25 cellular contexts compared by ENCODE assay signal in the genomic region with DNA sequence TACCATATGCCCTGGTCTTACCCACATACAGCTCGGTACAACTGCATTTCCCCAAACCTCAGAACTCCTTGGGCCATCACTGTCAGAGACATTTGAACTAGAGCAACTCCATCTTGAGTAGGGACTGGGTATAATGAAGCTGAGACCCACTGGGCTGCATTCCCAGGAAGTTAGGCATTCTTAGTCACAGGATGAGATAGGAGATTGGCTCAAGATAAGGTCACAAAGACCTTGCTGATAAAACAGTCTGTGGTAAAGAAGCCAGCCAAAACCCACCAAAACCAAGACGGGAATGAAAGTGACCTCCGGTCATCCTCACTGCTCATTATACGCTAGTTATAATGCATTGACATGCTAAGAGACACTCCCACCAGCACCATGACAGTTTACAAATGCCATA.
DNase-seq lines count a peak whose midpoint lies in the region; ATAC-seq, FAIRE-seq and TF ChIP-seq lines count a peak whose summit lies in the region.
"Had no signal": no experiment of that assay in that cellular context is flagged by ENCODE, and none has a peak within 500 bp of the region (broad histone marks: within the 10 kb centered on the region; RNA-seq: fewer than 3 reads in every experiment).

No MANE protein-coding gene starts in this region.

- no peak overlapping the region for H2AFZ ChIP-seq in GM23338

- no peak for ATAC-seq in GM23338
- no peak for ATAC-seq in stimulated activated effector memory CD8-positive, alpha-beta T cell treated with anti-CD3 and anti-CD28 coated beads, Interleukin-12 subunit alpha, Interleukin-12 subunit beta, amount 100 ng/mL, for 72 hours
- ATAC-seq in HG02798 (IDR thresholded peaks at IDR 0.05; ENCODE audit: poor library complexity, unreplicated experiment) = no peak
- ATAC-seq: heart right ventricle, mucosa of descending colon, psoas muscle, T-helper 17 cell had no signal

- no peaks in the 10 kb centered on the region for H3K36me3 ChIP-seq in GM23338 (ENCODE audit: insufficient read depth)
- H3K36me3 ChIP-seq in brain microvascular endothelial cell (replicated peaks) = no peaks in the 10 kb centered on the region

- no peak overlapping the region for H3K4me3 Mint-ChIP-seq in GM23338
- no peak overlapping the region for H3K4me3 Mint-ChIP-seq in stimulated activated effector memory CD8-positive, alpha-beta T cell treated with anti-CD3 and anti-CD28 coated beads, Interleukin-12 subunit alpha, Interleukin-12 subunit beta, amount 100 ng/mL, for 72 hours
- H3K4me3 Mint-ChIP-seq: activated B cell treated with CpG ODN at 0.5 μM for 24 hours; activated CD4-positive, alpha-beta memory T cell treated with anti-CD3 and anti-CD28 coated beads for 36 hours; CD8-positive, alpha-beta memory T cell; T-helper 17 cell had no signal

- H3K9me3 Mint-ChIP-seq in GM23338 = no peaks in the 10 kb centered on the region
- H3K9me3 Mint-ChIP-seq in stimulated activated effector memory CD8-positive, alpha-beta T cell treated with anti-CD3 and anti-CD28 coated beads, Interleukin-12 subunit alpha, Interleukin-12 subunit beta, amount 100 ng/mL, for 72 hours = peaks cover 3% of the 10 kb centered on the region
- H3K9me3 Mint-ChIP-seq: activated CD4-positive, alpha-beta memory T cell treated with anti-CD3 and anti-CD28 coated beads for 36 hours; CD8-positive, alpha-beta memory T cell had no signal

- no peaks in the 10 kb centered on the region for H3K4me1 Mint-ChIP-seq in GM23338
- H3K4me1 Mint-ChIP-seq in stimulated activated effector memory CD8-positive, alpha-beta T cell treated with anti-CD3 and anti-CD28 coated beads, Interleukin-12 subunit alpha, Interleukin-12 subunit beta, amount 100 ng/mL, for 72 hours = peaks cover 20% of the 10 kb centered on the region

- peak overlapping the region; percentile 39; the same call in 1 of the 2 replicates for H3K27ac Mint-ChIP-seq in GM23338
- H3K27ac Mint-ChIP-seq in stimulated activated effector memory CD8-positive, alpha-beta T cell treated with anti-CD3 and anti-CD28 coated beads, Interleukin-12 subunit alpha, Interleukin-12 subunit beta, amount 100 ng/mL, for 72 hours = no peak overlapping the region
- H3K27ac Mint-ChIP-seq: activated B cell treated with CpG ODN at 0.5 μM for 24 hours; activated CD4-positive, alpha-beta memory T cell treated with anti-CD3 and anti-CD28 coated beads for 36 hours; CD8-positive, alpha-beta memory T cell; T-helper 17 cell had no signal

- no peaks in the 10 kb centered on the region for H3K4me1 ChIP-seq in GM23338 (ENCODE audit: insufficient read depth)
- H3K4me1 ChIP-seq: ascending aorta, heart right ventricle, psoas muscle, stomach, transverse colon had no signal

- TF ChIP-seq CTCF in GM23338 (conservative IDR thresholded peaks at IDR 0.05; ENCODE audit: low read depth in 2 of 2) (no peak), brain microvascular endothelial cell (IDR thresholded peaks at IDR 0.05; ENCODE audit: low read depth, low read length, missing control alignments) (no peak)

- H3K4me3 ChIP-seq in GM23338 = no peak overlapping the region
- no peak overlapping the region for H3K4me3 ChIP-seq in brain microvascular endothelial cell (ENCODE audit: low read depth, low read length)
- H3K4me3 ChIP-seq: ascending aorta, heart right ventricle, MG63, mucosa of descending colon, psoas muscle, smooth muscle cell, stomach, transverse colon had no signal

- in situ Hi-C loops in brain microvascular endothelial cell (cut with HindIII; ENCODE audit: low pct_ligation_motif_present, low sequenced_read_pairs) = no loop called here

- no peaks in the 10 kb centered on the region for H3K79me2 ChIP-seq in GM23338 (replicated peaks; ENCODE audit: insufficient read depth)

- H3K27ac ChIP-seq in GM23338 (ENCODE audit: low read depth) (no peak overlapping the region), brain microvascular endothelial cell (peak overlapping the region; percentile 29)
- H3K27ac ChIP-seq: ascending aorta, heart right ventricle, psoas muscle, stomach, transverse colon had no signal

- no peaks in the 10 kb centered on the region for H3F3A ChIP-seq in GM23338 (replicated peaks; ENCODE audit: low read depth)

- no peaks in the 10 kb centered on the region for H4K20me1 ChIP-seq in GM23338 (replicated peaks; ENCODE audit: insufficient read depth)

- H3K4me2 ChIP-seq in GM23338 = no peak overlapping the region
- H3K4me2 ChIP-seq: smooth muscle cell had no signal

- DNase-seq in GM23338 (ENCODE audit: low spot score) = no peak
- DNase-seq in RCC 7860 (ENCODE audit: low spot score) = peak; percentile 73
- peak; percentile 75 for DNase-seq in brain microvascular endothelial cell
- DNase-seq in kidney tubule cell (ENCODE audit: low spot score) = peak; percentile 25
- no peak for DNase-seq in stimulated activated effector memory CD8-positive, alpha-beta T cell treated with anti-CD3 and anti-CD28 coated beads, Interleukin-12 subunit alpha, Interleukin-12 subunit beta, amount 100 ng/mL, for 72 hours (ENCODE audit: low spot score in 2 of 2)
- DNase-seq in stimulated activated CD4-positive, alpha-beta T cell treated with anti-CD3 and anti-CD28 coated beads, Interleukin-4, amount 100 ng/mL, for 4 hours = no peak
- no peak for DNase-seq in NCI-H2107 (lab: John Stamatoyannopoulos, UW)
- DNase-seq: activated B cell treated with CpG ODN at 0.5 μM for 24 hours; activated CD4-positive, alpha-beta memory T cell treated with anti-CD3 and anti-CD28 coated beads for 36 hours; CD8-positive, alpha-beta memory T cell; DMS53; H7; heart right ventricle; MG63; mucosa of descending colon; NCI-H146; NCI-H748 treated with DMSO at 0.1 percent for 48 hours; psoas muscle; stimulated activated CD4-positive, alpha-beta T cell treated with anti-CD3 and anti-CD28 coated beads, Interleukin-4, amount 100 ng/mL, for 1 hour; stomach; T-helper 17 cell; transverse colon had no signal

- H3K36me3 Mint-ChIP-seq in GM23338 (ENCODE audit: low read depth) = no peaks in the 10 kb centered on the region
- peaks cover 11% of the 10 kb centered on the region for H3K36me3 Mint-ChIP-seq in stimulated activated effector memory CD8-positive, alpha-beta T cell treated with anti-CD3 and anti-CD28 coated beads, Interleukin-12 subunit alpha, Interleukin-12 subunit beta, amount 100 ng/mL, for 72 hours

- H3K9me2 ChIP-seq in GM23338 (ENCODE audit: insufficient read depth) = no peaks in the 10 kb centered on the region

- H3K27me3 ChIP-seq in GM23338 (ENCODE audit: insufficient read depth) = no peaks in the 10 kb centered on the region
- no peaks in the 10 kb centered on the region for H3K27me3 ChIP-seq in brain microvascular endothelial cell (replicated peaks)
- H3K27me3 ChIP-seq: ascending aorta, heart right ventricle, MG63, stomach, transverse colon had no signal

- peak; percentile 31 for FAIRE-seq in RCC 7860 (lab: Jason Lieb, UNC)

- H3K27me3 Mint-ChIP-seq in GM23338 (ENCODE audit: insufficient read depth, low read depth, poor library complexity) = no peaks in the 10 kb centered on the region
- H3K27me3 Mint-ChIP-seq: activated B cell treated with CpG ODN at 0.5 μM for 24 hours; activated CD4-positive, alpha-beta memory T cell treated with anti-CD3 and anti-CD28 coated beads for 36 hours; CD8-positive, alpha-beta memory T cell; T-helper 17 cell had no signal

TF ChIP-seq in GM23338, 12 proteins besides CTCF, POLR2A, EP300 and RAD21 (continues in another document):
- TF ChIP-seq JUNB (IDR thresholded peaks at IDR 0.05; ENCODE audit: unreplicated experiment) (no peak), ZNF114 (CRISPR knock-in tag; IDR thresholded peaks at IDR 0.05) (no peak)

Comparison
In these comparisons a context has a peak if more than half of its experiments do, and no peak if none do; other contexts are left out.
1. DNase-seq: peak in RCC 7860 (single experiment), brain microvascular endothelial cell (single experiment) and kidney tubule cell (single experiment); none in GM23338 (single experiment), stimulated activated effector memory CD8-positive, alpha-beta T cell treated with anti-CD3 and anti-CD28 coated beads, Interleukin-12 subunit alpha, Interleukin-12 subunit beta, amount 100 ng/mL, for 72 hours (0 of 2), stimulated activated CD4-positive, alpha-beta T cell treated with anti-CD3 and anti-CD28 coated beads, Interleukin-4, amount 100 ng/mL, for 4 hours (0 of 2) and NCI-H2107 (single experiment).